1 cellular context compared by ENCODE assay signal in the genomic region with DNA sequence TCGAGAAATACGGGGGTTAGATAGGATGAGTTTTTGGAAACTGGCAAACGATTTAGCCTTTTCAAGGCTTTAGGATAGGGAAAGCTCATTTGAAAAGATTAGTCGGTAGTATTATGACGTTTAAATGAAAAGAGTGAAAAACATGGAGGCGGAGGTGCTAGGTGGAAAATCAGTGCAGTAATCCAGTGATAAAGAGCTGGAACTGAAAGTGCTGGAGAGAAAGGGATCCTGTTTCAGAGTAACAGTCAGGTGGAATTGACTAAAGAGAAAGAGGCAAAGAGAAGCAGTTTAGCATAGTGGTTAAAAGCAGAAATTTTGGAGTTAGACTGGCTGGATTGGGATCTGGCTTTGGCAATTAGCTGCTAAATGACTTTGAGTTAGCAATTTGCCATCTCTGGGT.
TF ChIP-seq lines count a peak whose summit lies in the region.

No MANE protein-coding gene starts in this region.

TF ChIP-seq in HEK293, 187 proteins besides CTCF, POLR2A, EP300 and RAD21 (continued from another document):
- TF ChIP-seq, protein P1, sequence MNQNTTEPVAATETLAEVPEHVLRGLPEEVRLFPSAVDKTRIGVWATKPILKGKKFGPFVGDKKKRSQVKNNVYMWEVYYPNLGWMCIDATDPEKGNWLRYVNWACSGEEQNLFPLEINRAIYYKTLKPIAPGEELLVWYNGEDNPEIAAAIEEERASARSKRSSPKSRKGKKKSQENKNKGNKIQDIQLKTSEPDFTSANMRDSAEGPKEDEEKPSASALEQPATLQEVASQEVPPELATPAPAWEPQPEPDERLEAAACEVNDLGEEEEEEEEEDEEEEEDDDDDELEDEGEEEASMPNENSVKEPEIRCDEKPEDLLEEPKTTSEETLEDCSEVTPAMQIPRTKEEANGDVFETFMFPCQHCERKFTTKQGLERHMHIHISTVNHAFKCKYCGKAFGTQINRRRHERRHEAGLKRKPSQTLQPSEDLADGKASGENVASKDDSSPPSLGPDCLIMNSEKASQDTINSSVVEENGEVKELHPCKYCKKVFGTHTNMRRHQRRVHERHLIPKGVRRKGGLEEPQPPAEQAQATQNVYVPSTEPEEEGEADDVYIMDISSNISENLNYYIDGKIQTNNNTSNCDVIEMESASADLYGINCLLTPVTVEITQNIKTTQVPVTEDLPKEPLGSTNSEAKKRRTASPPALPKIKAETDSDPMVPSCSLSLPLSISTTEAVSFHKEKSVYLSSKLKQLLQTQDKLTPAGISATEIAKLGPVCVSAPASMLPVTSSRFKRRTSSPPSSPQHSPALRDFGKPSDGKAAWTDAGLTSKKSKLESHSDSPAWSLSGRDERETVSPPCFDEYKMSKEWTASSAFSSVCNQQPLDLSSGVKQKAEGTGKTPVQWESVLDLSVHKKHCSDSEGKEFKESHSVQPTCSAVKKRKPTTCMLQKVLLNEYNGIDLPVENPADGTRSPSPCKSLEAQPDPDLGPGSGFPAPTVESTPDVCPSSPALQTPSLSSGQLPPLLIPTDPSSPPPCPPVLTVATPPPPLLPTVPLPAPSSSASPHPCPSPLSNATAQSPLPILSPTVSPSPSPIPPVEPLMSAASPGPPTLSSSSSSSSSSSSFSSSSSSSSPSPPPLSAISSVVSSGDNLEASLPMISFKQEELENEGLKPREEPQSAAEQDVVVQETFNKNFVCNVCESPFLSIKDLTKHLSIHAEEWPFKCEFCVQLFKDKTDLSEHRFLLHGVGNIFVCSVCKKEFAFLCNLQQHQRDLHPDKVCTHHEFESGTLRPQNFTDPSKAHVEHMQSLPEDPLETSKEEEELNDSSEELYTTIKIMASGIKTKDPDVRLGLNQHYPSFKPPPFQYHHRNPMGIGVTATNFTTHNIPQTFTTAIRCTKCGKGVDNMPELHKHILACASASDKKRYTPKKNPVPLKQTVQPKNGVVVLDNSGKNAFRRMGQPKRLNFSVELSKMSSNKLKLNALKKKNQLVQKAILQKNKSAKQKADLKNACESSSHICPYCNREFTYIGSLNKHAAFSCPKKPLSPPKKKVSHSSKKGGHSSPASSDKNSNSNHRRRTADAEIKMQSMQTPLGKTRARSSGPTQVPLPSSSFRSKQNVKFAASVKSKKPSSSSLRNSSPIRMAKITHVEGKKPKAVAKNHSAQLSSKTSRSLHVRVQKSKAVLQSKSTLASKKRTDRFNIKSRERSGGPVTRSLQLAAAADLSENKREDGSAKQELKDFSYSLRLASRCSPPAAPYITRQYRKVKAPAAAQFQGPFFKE (tag by site-specific recombination; IDR thresholded peaks at IDR 0.05; ENCODE audit: borderline replicate concordance), result no peak
- TF ChIP-seq ZNF280C (tag by site-specific recombination; IDR thresholded peaks at IDR 0.05), result no peak
- no peak for TF ChIP-seq ZNF221 (tag by site-specific recombination; IDR thresholded peaks at IDR 0.05; ENCODE audit: borderline replicate concordance)
- TF ChIP-seq ZFP41 (tag by site-specific recombination; IDR thresholded peaks at IDR 0.05; ENCODE audit: borderline replicate concordance), result no peak
- TF ChIP-seq ZNF670 (tag by site-specific recombination; IDR thresholded peaks at IDR 0.05; ENCODE audit: low read depth), result no peak
- no peak for TF ChIP-seq ZNF621 (tag by site-specific recombination; IDR thresholded peaks at IDR 0.05)
TF ChIP-seq in HEK293: peak in this region for 5.
